ENCODE assay signal across 9 cellular contexts in genomic region chr4:42519803-42520417, GRCh38.
DNase-seq lines count a peak whose midpoint lies in the region; ATAC-seq and TF ChIP-seq lines count a peak whose summit lies in the region.
"Had no signal": no experiment of that assay in that cellular context is flagged by ENCODE, and none has a peak within 500 bp of the region (broad histone marks: within the 10 kb centered on the region; RNA-seq: fewer than 3 reads in every experiment).

No MANE protein-coding gene starts in this region.

- H3K9me3 ChIP-seq in BE2C: no peaks in the 10 kb centered on the region
- no peaks in the 10 kb centered on the region for H3K9me3 ChIP-seq in SU-DHL-6 (ENCODE audit: insufficient read depth, low read length)
- H3K9me3 ChIP-seq in right lobe of liver: no peaks in the 10 kb centered on the region
- H3K9me3 ChIP-seq: SJSA1 had no signal

- H3F3A ChIP-seq in SU-DHL-6 (ENCODE audit: insufficient read depth): peaks cover 6% of the 10 kb centered on the region; the same call in 1 of the 2 replicates

- H3K4me1 ChIP-seq in BE2C (peaks cover 3% of the 10 kb centered on the region; the same call in 1 of the 2 replicates), right lobe of liver (no peaks in the 10 kb centered on the region)
- H3K4me1 ChIP-seq: SJSA1 had no signal

- peak; percentile 58 for ATAC-seq in central memory CD8-positive, alpha-beta T cell (replicated peaks; ENCODE audit: extremely low read depth, poor library complexity, severe bottlenecking)
- ATAC-seq in right lobe of liver (peak; percentile 59 to 76 (median 73)), HG03135 (IDR thresholded peaks at IDR 0.05; ENCODE audit: unreplicated experiment) (no peak)
- ATAC-seq in stimulated activated naive B cell treated with anti-CD40 and anti-IgM and Interleukin-4, amounts not matched to agents 10 μg/mL and 1 μg/mL and 100 μg/mL, for 72 hours (replicated peaks): peak; percentile 58 to 65

- in situ Hi-C loops in GM13977 (cut with MboI; ENCODE audit: low pct_unique_long_range_greater_than_20kb, low sequenced_read_pairs, unreplicated experiment): loop anchor here (25.0 kb wide), 2 partner anchors 233 to 558 kb away; no protein-coding TSS in a partner anchor

- H3K4me1 Mint-ChIP-seq in central memory CD8-positive, alpha-beta T cell: no peaks in the 10 kb centered on the region
- H3K4me1 Mint-ChIP-seq in stimulated activated naive B cell treated with anti-CD40 and anti-IgM and Interleukin-4, amounts not matched to agents 10 μg/mL and 1 μg/mL and 100 μg/mL, for 72 hours: peaks cover 3 to 5% of the 10 kb centered on the region in 2 donors

- H3K36me3 ChIP-seq in BE2C: peaks cover 22% of the 10 kb centered on the region
- no peaks in the 10 kb centered on the region for H3K36me3 ChIP-seq in SU-DHL-6 (ENCODE audit: low read length)
- H3K36me3 ChIP-seq in right lobe of liver: no peaks in the 10 kb centered on the region
- H3K36me3 ChIP-seq: SJSA1 had no signal

- H3K4me3 Mint-ChIP-seq in central memory CD8-positive, alpha-beta T cell: no peak overlapping the region
- H3K4me3 Mint-ChIP-seq in stimulated activated naive B cell treated with anti-CD40 and anti-IgM and Interleukin-4, amounts not matched to agents 10 μg/mL and 1 μg/mL and 100 μg/mL, for 72 hours: no peak overlapping the region

- no peaks in the 10 kb centered on the region for H3K27me3 Mint-ChIP-seq in central memory CD8-positive, alpha-beta T cell
- no peaks in the 10 kb centered on the region for H3K27me3 Mint-ChIP-seq in stimulated activated naive B cell treated with anti-CD40 and anti-IgM and Interleukin-4, amounts not matched to agents 10 μg/mL and 1 μg/mL and 100 μg/mL, for 72 hours

- H2AFZ ChIP-seq in SU-DHL-6 (ENCODE audit: low read depth, low read length, severe bottlenecking): no peak overlapping the region

- no peak overlapping the region for H3K9ac ChIP-seq in SU-DHL-6 (ENCODE audit: low read length)

- H3K27ac ChIP-seq in SU-DHL-6 (ENCODE audit: low read depth, low read length) (no peak overlapping the region), right lobe of liver (no peak overlapping the region)
- H3K27ac ChIP-seq: SJSA1 had no signal

- H3K27me3 ChIP-seq in BE2C (no peaks in the 10 kb centered on the region), SU-DHL-6 (ENCODE audit: low read length) (no peaks in the 10 kb centered on the region), right lobe of liver (no peaks in the 10 kb centered on the region)
- H3K27me3 ChIP-seq: SJSA1 had no signal

- peak; percentile 58 for DNase-seq in BE2C
- DNase-seq in GM13977 (ENCODE audit: low spot score): peak; percentile 23
- peak; percentile 4 for DNase-seq in HuH-7.5 (ENCODE audit: low spot score)
- DNase-seq in central memory CD8-positive, alpha-beta T cell (ENCODE audit: low spot score in 2 of 2): peak in 1 of 2 donors; percentile 19
- DNase-seq in right lobe of liver: no peak
- DNase-seq in stimulated activated naive B cell treated with anti-CD40 and anti-IgM and Interleukin-4, amounts not matched to agents 10 μg/mL and 1 μg/mL and 100 μg/mL, for 72 hours: peak; percentile 11

- H3K9me2 ChIP-seq in SU-DHL-6 (replicated peaks; ENCODE audit: insufficient read depth, low read length): no peaks in the 10 kb centered on the region

- H3K27ac Mint-ChIP-seq in central memory CD8-positive, alpha-beta T cell (ENCODE audit: low read depth): no peak overlapping the region
- H3K27ac Mint-ChIP-seq in stimulated activated naive B cell treated with anti-CD40 and anti-IgM and Interleukin-4, amounts not matched to agents 10 μg/mL and 1 μg/mL and 100 μg/mL, for 72 hours: no peak overlapping the region

- 22% methylated on average over 3 of the region's 3 CpGs for WGBS in right lobe of liver (ENCODE audit: insufficient coverage, low coverage, low lambda C conversion rate, missing lambda C conversion rate)

- no peak for TF ChIP-seq POLR2A in right lobe of liver (IDR thresholded peaks at IDR 0.05)

- no peak overlapping the region for H3K4me2 ChIP-seq in SU-DHL-6 (ENCODE audit: low read depth, low read length, poor library complexity, severe bottlenecking)

- peaks cover 45% of the 10 kb centered on the region for H3K36me3 Mint-ChIP-seq in central memory CD8-positive, alpha-beta T cell (ENCODE audit: insufficient read depth)
- peaks cover 6 to 28% of the 10 kb centered on the region in 2 donors for H3K36me3 Mint-ChIP-seq in stimulated activated naive B cell treated with anti-CD40 and anti-IgM and Interleukin-4, amounts not matched to agents 10 μg/mL and 1 μg/mL and 100 μg/mL, for 72 hours

- H4K20me1 ChIP-seq in SU-DHL-6 (ENCODE audit: low read depth, low read length): no peaks in the 10 kb centered on the region

- no peaks in the 10 kb centered on the region for H3K79me2 ChIP-seq in SU-DHL-6 (ENCODE audit: insufficient read depth, low read length)

- H3K9me3 Mint-ChIP-seq in central memory CD8-positive, alpha-beta T cell: no peaks in the 10 kb centered on the region
- no peaks in the 10 kb centered on the region for H3K9me3 Mint-ChIP-seq in stimulated activated naive B cell treated with anti-CD40 and anti-IgM and Interleukin-4, amounts not matched to agents 10 μg/mL and 1 μg/mL and 100 μg/mL, for 72 hours

- intact Hi-C loops in right lobe of liver (cut with DNase I): loop anchor here (10.0 kb wide), 1 partner anchor 235 kb away; no protein-coding TSS in a partner anchor

- H3K4me3 ChIP-seq in BE2C (ENCODE audit: low read depth, low read length): no peak overlapping the region
- no peak overlapping the region for H3K4me3 ChIP-seq in SU-DHL-6 (ENCODE audit: insufficient read depth, low read length, poor library complexity, severe bottlenecking)
- H3K4me3 ChIP-seq in right lobe of liver: no peak overlapping the region
- H3K4me3 ChIP-seq: SJSA1 had no signal

- peak; percentile 63 for TF ChIP-seq CTCF in BE2C (IDR thresholded peaks at IDR 0.05; ENCODE audit: low read depth, low read length)
- TF ChIP-seq CTCF in GM13977 (IDR thresholded peaks at IDR 0.05; ENCODE audit: extremely low read depth, insufficient read depth, missing control alignments): peak; percentile 64
- TF ChIP-seq CTCF in SU-DHL-6 (IDR thresholded peaks at IDR 0.05; ENCODE audit: insufficient read depth, low read length, poor library complexity, severe bottlenecking): peak; percentile 48
- TF ChIP-seq CTCF in right lobe of liver (IDR thresholded peaks at IDR 0.05): peak; percentile 59 to 67 (median 64)

Comparison
In these comparisons a context has a peak if more than half of its experiments do, and no peak if none do; other contexts are left out.
1. DNase-seq: peak in BE2C (single experiment), GM13977 (single experiment), HuH-7.5 (single experiment) and stimulated activated naive B cell treated with anti-CD40 and anti-IgM and Interleukin-4, amounts not matched to agents 10 μg/mL and 1 μg/mL and 100 μg/mL, for 72 hours (single experiment); none in right lobe of liver (0 of 3).
2. Peak in every context shown above with its lines, with median percentiles within 50 percentile points of each other: CTCF ChIP-seq.